Comparison of ENCODE assay signal across 11 cellular contexts in the genomic region with DNA sequence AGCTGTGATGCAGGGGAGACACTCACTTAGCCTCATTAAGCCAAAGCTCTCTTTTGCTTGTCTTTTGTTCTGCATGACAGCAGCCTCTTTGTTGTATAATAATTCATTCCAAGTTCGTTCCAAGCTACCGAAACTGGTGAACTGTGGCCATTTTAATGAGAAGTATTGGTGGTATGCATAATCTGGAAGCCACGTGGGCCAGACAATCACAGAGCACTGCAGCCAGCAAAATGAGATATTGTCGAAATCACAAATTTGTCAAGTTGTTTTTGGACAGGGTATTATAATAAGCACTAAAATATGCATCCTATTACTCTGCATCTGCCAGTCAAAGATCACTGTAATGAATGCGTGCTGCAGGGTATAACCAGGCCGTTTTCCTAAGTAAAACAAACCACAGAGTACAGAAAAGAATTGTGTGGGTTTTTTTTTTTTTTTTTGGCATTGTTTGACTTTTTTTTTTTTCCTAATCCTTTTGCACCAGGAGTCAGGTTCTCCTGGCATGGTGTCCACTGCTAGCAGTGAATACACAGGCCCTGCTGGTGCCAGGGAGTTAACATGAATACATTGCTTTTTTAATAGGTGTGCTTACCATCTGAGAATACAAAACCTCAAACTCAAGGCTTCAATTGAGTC.
DNase-seq lines count a peak whose midpoint lies in the region; ATAC-seq lines count a peak whose summit lies in the region.
"Had no signal": no experiment of that assay in that cellular context is flagged by ENCODE, and none has a peak within 500 bp of the region (broad histone marks: within the 10 kb centered on the region; RNA-seq: fewer than 3 reads in every experiment).

No MANE protein-coding gene starts in this region.

- ATAC-seq in HG02798 (IDR thresholded peaks at IDR 0.05; ENCODE audit: poor library complexity, unreplicated experiment) (no peak), GM18502 (IDR thresholded peaks at IDR 0.05; ENCODE audit: poor library complexity, unreplicated experiment) (no peak), GM19328 (IDR thresholded peaks at IDR 0.05; ENCODE audit: unreplicated experiment) (no peak)

- DNase-seq in NCI-H1092 (lab: John Stamatoyannopoulos, UW) (peak; percentile 1), NCI-H1092 treated with DMSO at 0.1 percent for 48 hours (lab: John Stamatoyannopoulos, UW) (no peak), amniotic epithelial cell (ENCODE audit: low read depth) (peak; percentile 65), foreskin melanocyte (peak; percentile 98), skeletal muscle cell (ENCODE audit: low read depth) (peak; percentile 37)
- DNase-seq: 8988T; activated CD4-positive, alpha-beta memory T cell treated with anti-CD3 and anti-CD28 coated beads, Interleukin-2, amount 10 ng/mL, durations not matched to agents 7 days and 5 days; tibial artery had no signal

- H3K4me3 ChIP-seq in skeletal muscle cell (ENCODE audit: low read depth, low read length) = no peak overlapping the region
- H3K4me3 ChIP-seq: tibial artery had no signal
